ENCODE assay signal across 9 cellular contexts in genomic region chr19:58097349-58097748, GRCh38. TPM values are rescaled to one million over a fixed set of nuclear protein-coding genes. Genes with fewer than 3 reads are reported as not detected.
DNase-seq lines count a peak whose midpoint lies in the region; ATAC-seq and TF ChIP-seq lines count a peak whose summit lies in the region.
"Had no signal": no experiment of that assay in that cellular context is flagged by ENCODE, and none has a peak within 500 bp of the region (broad histone marks: within the 10 kb centered on the region; RNA-seq: fewer than 3 reads in every experiment).

No MANE protein-coding gene starts in this region.

- DNase-seq in activated CD4-positive, alpha-beta T cell treated with anti-CD3 and anti-CD28 coated beads, Interleukin-2, amount 50 U/mL, for 1 hour: peak; percentile 10
- DNase-seq in activated CD4-positive, alpha-beta T cell treated with anti-CD3 and anti-CD28 coated beads for 48 hours: no peak
- DNase-seq in astrocyte of the spinal cord (ENCODE audit: low read depth, low spot score): no peak
- no peak for DNase-seq in lung (ENCODE audit: low spot score)
- DNase-seq in HUDEP-2 (lab: John Stamatoyannopoulos, UW; ENCODE audit: unreplicated experiment in 76 of 76): no peak
- no peak for DNase-seq in stimulated activated naive CD4-positive, alpha-beta T cell (lab: John Stamatoyannopoulos, UW)

- no peak for ATAC-seq in lung (ENCODE audit: insufficient read depth, low FRiP score)
- no peak for ATAC-seq in HG03135 (IDR thresholded peaks at IDR 0.05; ENCODE audit: unreplicated experiment)

- H3K27ac ChIP-seq in lung (ENCODE audit: low read depth in 1 of 2, low read length in 1 of 2): peak overlapping the region in 1 of 2 donors; percentile 30
- peak overlapping the region; percentile 82 for H3K27ac ChIP-seq in temporal lobe (ENCODE audit: low read depth, low read length)

- H3K4me3 ChIP-seq in astrocyte of the spinal cord (ENCODE audit: low read depth, low read length): peak overlapping the region; percentile 89
- H3K4me3 ChIP-seq in lung: peak overlapping the region; percentile 15

- 43 to 47% methylated on average over 8 of the region's 8 CpGs for WGBS in lung, 2 donors

- peaks cover 0 to 30% of the 10 kb centered on the region in 2 donors for H3K9me3 ChIP-seq in lung (ENCODE audit: control insufficient read depth in 2 of 2, insufficient read depth in 1 of 2, low read length in 1 of 2)

- TF ChIP-seq CTCF in astrocyte of the spinal cord (IDR thresholded peaks at IDR 0.05; ENCODE audit: low read depth, low read length) (no peak), lung (IDR thresholded peaks at IDR 0.05; ENCODE audit: control extremely low read depth, extremely low read depth) (no peak)

- in situ Hi-C loops in astrocyte of the spinal cord (cut with HindIII; ENCODE audit: low sequenced_read_pairs): no loop called here

- peaks cover 2 to 8% of the 10 kb centered on the region in 2 donors for H3K4me1 ChIP-seq in lung (ENCODE audit: control insufficient read depth in 2 of 2, insufficient read depth in 2 of 2, low read length in 2 of 2)

- peaks cover 0 to 3% of the 10 kb centered on the region in 2 donors for H3K36me3 ChIP-seq in lung (ENCODE audit: control insufficient read depth in 2 of 2, insufficient read depth in 2 of 2, low read length in 2 of 2)

- no peaks in the 10 kb centered on the region for H3K27me3 ChIP-seq in lung (ENCODE audit: control insufficient read depth, insufficient read depth)

RNA-seq across cellular contexts. Expression of gene ZSCAN18, which starts 0.7 kb away (rescaled TPM):
- total RNA-seq in lung (100 to 1,000 TPM in 1 of 2 donors, 10 to 100 TPM in 1; 68.7 to 123 TPM), temporal lobe (83.6 TPM)
- polyA plus RNA-seq in lung: 10 to 100 TPM; 22.1 to 37.4 TPM

RNA-seq across cellular contexts. Expression of gene ZNF135, which starts 38.3 kb away (rescaled TPM):
- 10 to 100 TPM in 1 of 2 donors, 1 to 10 TPM in 1; 4.6 to 13.5 TPM for total RNA-seq in lung
- polyA plus RNA-seq in lung: 1 to 10 TPM; 2.2 to 2.4 TPM
- 9.8 TPM for total RNA-seq in temporal lobe
- total RNA-seq: K562 had no signal
- polyA plus RNA-seq: K562 had no signal

RNA-seq across cellular contexts. Expression of gene ZNF329, which starts 53.2 kb away (rescaled TPM):
- total RNA-seq in lung: 10 to 100 TPM in 1 of 2 donors, 1 to 10 TPM in 1; 9.0 to 20.0 TPM
- polyA plus RNA-seq in lung: 1 to 10 TPM; 2.3 to 3.9 TPM
- 26.3 TPM for total RNA-seq in temporal lobe
